ENCODE assay signal across 28 cellular contexts in genomic region chr2:170648037-170648436, GRCh38.
"Had no signal": no experiment of that assay in that cellular context is flagged by ENCODE, and none has a peak within 500 bp of the region (broad histone marks: within the 10 kb centered on the region; RNA-seq: fewer than 3 reads in every experiment).

No MANE protein-coding gene starts in this region.

- H3K36me3 ChIP-seq: left lung, lower lobe of right lung, pancreas, prostate gland, stomach, thyroid gland, transverse colon, upper lobe of left lung, vagina had no signal

- DNase-seq: hypothalamus; immature natural killer cell; kidney; left colon; left lung; lower lobe of right lung; mammary epithelial cell; mesenchymal stem cell; naive B cell; natural killer cell; nucleus accumbens; pancreas; posterior cingulate gyrus; retina; right cardiac atrium; stimulated activated CD4-positive, alpha-beta T cell treated with anti-CD3 and anti-CD28 coated beads, Interleukin-12 subunit alpha, Interleukin-12 subunit beta, amount 100 ng/mL, for 4 hours; stimulated activated CD4-positive, alpha-beta T cell treated with anti-CD3 and anti-CD28 coated beads, Interleukin-15, amount 100 ng/mL, for 24 hours; stimulated activated CD4-positive, alpha-beta T cell treated with anti-CD3 and anti-CD28 coated beads, Interleukin-2, amount 100 ng/mL, for 24 hours; stimulated activated CD4-positive, alpha-beta T cell treated with anti-CD3 and anti-CD28 coated beads, Interleukin-4, amount 100 ng/mL, for 1 hour; stimulated activated naive B cell treated with anti-CD40 and anti-IgM and Interleukin-4, amounts not matched to agents 10 μg/mL and 1 μg/mL and 100 μg/mL, for 72 hours; stimulated activated naive CD8-positive, alpha-beta T cell treated with anti-CD3 and anti-CD28 coated beads, Interleukin-15, Interleukin-2, amounts not matched to agents 100 U/mL and 50 U/mL, for 24 hours; stomach; testis; thyroid gland; transverse colon; upper lobe of left lung had no signal

- H3K4me3 Mint-ChIP-seq: immature natural killer cell; naive B cell; natural killer cell; stimulated activated naive B cell treated with anti-CD40 and anti-IgM and Interleukin-4, amounts not matched to agents 10 μg/mL and 1 μg/mL and 100 μg/mL, for 72 hours had no signal

- H3K9me3 ChIP-seq: left lung, lower lobe of right lung, pancreas, prostate gland, stomach, testis, thyroid gland, transverse colon, upper lobe of left lung, vagina had no signal

- H3K4me3 ChIP-seq: left lung, lower lobe of right lung, pancreas, prostate gland, stomach, testis, thyroid gland, transverse colon, upper lobe of left lung, vagina had no signal

- ATAC-seq: left colon; left lung; lower lobe of right lung; natural killer cell; pancreas; right cardiac atrium; stimulated activated naive B cell treated with anti-CD40 and anti-IgM and Interleukin-4, amounts not matched to agents 10 μg/mL and 1 μg/mL and 100 μg/mL, for 72 hours; stimulated activated naive CD8-positive, alpha-beta T cell treated with anti-CD3 and anti-CD28 coated beads, Interleukin-15, Interleukin-2, amounts not matched to agents 100 U/mL and 50 U/mL, for 24 hours had no signal

- H3K27ac Mint-ChIP-seq: immature natural killer cell; naive B cell; natural killer cell; stimulated activated naive B cell treated with anti-CD40 and anti-IgM and Interleukin-4, amounts not matched to agents 10 μg/mL and 1 μg/mL and 100 μg/mL, for 72 hours had no signal

- H3K4me1 Mint-ChIP-seq: immature natural killer cell; naive B cell; natural killer cell; stimulated activated naive B cell treated with anti-CD40 and anti-IgM and Interleukin-4, amounts not matched to agents 10 μg/mL and 1 μg/mL and 100 μg/mL, for 72 hours had no signal

- H3K27me3 ChIP-seq: left lung, pancreas, stomach, testis, thyroid gland, transverse colon, upper lobe of left lung, vagina had no signal

- H3K4me1 ChIP-seq: left lung, lower lobe of right lung, pancreas, prostate gland, testis, thyroid gland, transverse colon, upper lobe of left lung, vagina had no signal

- H3K27ac ChIP-seq: left lung, lower lobe of right lung, pancreas, prostate gland, stomach, testis, thyroid gland, transverse colon, upper lobe of left lung, vagina had no signal

- H3K36me3 Mint-ChIP-seq: immature natural killer cell; naive B cell; natural killer cell; stimulated activated naive B cell treated with anti-CD40 and anti-IgM and Interleukin-4, amounts not matched to agents 10 μg/mL and 1 μg/mL and 100 μg/mL, for 72 hours had no signal

- H3K9me3 Mint-ChIP-seq: immature natural killer cell; naive B cell; natural killer cell; stimulated activated naive B cell treated with anti-CD40 and anti-IgM and Interleukin-4, amounts not matched to agents 10 μg/mL and 1 μg/mL and 100 μg/mL, for 72 hours had no signal
